In genomic region chr12:40032433-40033259, GRCh38 we compare ENCODE assay signal across 19 cellular contexts.
DNase-seq lines count a peak whose midpoint lies in the region; ATAC-seq, FAIRE-seq and TF ChIP-seq lines count a peak whose summit lies in the region.
"Had no signal": no experiment of that assay in that cellular context is flagged by ENCODE, and none has a peak within 500 bp of the region (broad histone marks: within the 10 kb centered on the region; RNA-seq: fewer than 3 reads in every experiment).

No MANE protein-coding gene starts in this region.

- no peaks in the 10 kb centered on the region for H3K36me3 ChIP-seq in GM12878 (ENCODE audit: control insufficient read depth in 2 of 2, insufficient read depth in 2 of 2, low read length in 1 of 2)
- H3K36me3 ChIP-seq in CD8-positive, alpha-beta memory T cell (ENCODE audit: insufficient read depth, low read length), result no peaks in the 10 kb centered on the region
- H3K36me3 ChIP-seq: esophagus muscularis mucosa had no signal

- RAD21 ChIA-PET in GM12878 (lab: Charles Lee; ENCODE audit: unreplicated experiment), result interaction anchor here (0.8 to 3.3 kb wide), 5 partner anchors 18 to 74 kb away, joined by 3 to 18 read pairs (median 5); partner anchors contain the start of gene SLC2A13

- H3K9me3 Mint-ChIP-seq in type B pancreatic cell, result no peaks in the 10 kb centered on the region
- no peaks in the 10 kb centered on the region for H3K9me3 Mint-ChIP-seq in CD8-positive, alpha-beta memory T cell
- H3K9me3 Mint-ChIP-seq: activated naive CD8-positive, alpha-beta T cell treated with anti-CD3 and anti-CD28 coated beads, Interleukin-2, amount 50 U/mL, for 24 hours; T-helper 1 cell treated with Interleukin-12 subunit alpha and Interleukin-12 subunit beta and Interleukin-4 antibody, amounts not matched to agents 30 μg/mL and 1 μg/mL, for 36 hours had no signal

- no peak for TF ChIP-seq RAD21 in GM12878 (IDR thresholded peaks at IDR 0.05; ENCODE audit: insufficient read depth, low read depth, low read length)

- TF ChIP-seq POLR2A in GM12878 (IDR thresholded peaks at IDR 0.05; ENCODE audit: low read depth, low read length), result no peak

- no peak for TF ChIP-seq CTCF in GM12878 (IDR thresholded peaks at IDR 0.05 in 2 of 3, conservative IDR thresholded peaks at IDR 0.05 in 1 of 3; ENCODE audit: control insufficient read depth in 2 of 3, extremely low read depth in 1 of 3, insufficient read depth in 1 of 3, low read depth in 3 of 3, low read length in 3 of 3)
- TF ChIP-seq CTCF in type B pancreatic cell (conservative IDR thresholded peaks at IDR 0.05), result no peak

- intact Hi-C loops in Right ventricle myocardium inferior (cut with DNase I), result loop anchor here (5.0 kb wide), 1 partner anchor 75 kb away; the partner anchor contains the start of gene SLC2A13
- intact Hi-C loops in left cardiac atrium (cut with DNase I), result no loop called here
- intact Hi-C loops in GM12878 (cut with micrococcal nuclease; ENCODE audit: unreplicated experiment), result no loop called here

- H3K4me2 ChIP-seq in GM12878 (ENCODE audit: control insufficient read depth, insufficient read depth), result no peak overlapping the region

- H3K36me3 Mint-ChIP-seq in type B pancreatic cell, result peaks cover under 1% of the 10 kb centered on the region
- H3K36me3 Mint-ChIP-seq in CD8-positive, alpha-beta memory T cell, result peaks cover 0 to 7% (median 0%) of the 10 kb centered on the region in 3 donors

- no peaks in the 10 kb centered on the region for H4K20me1 ChIP-seq in GM12878 (ENCODE audit: control insufficient read depth, insufficient read depth)

- POLR2A ChIA-PET in GM12878 (lab: Charles Lee), result interaction anchor here (0.6 to 1.4 kb wide), 3 partner anchors 8 to 139 kb away, joined by 3 to 7 read pairs (median 4); no protein-coding TSS in a partner anchor
- POLR2A ChIA-PET in CD8-positive, alpha-beta memory T cell (lab: Charles Lee), result no interaction called here

- H3K9me3 ChIP-seq in GM12878 (replicated peaks; ENCODE audit: control insufficient read depth, insufficient read depth, low read length), result no peaks in the 10 kb centered on the region
- H3K9me3 ChIP-seq in CD8-positive, alpha-beta memory T cell (ENCODE audit: low read length), result no peaks in the 10 kb centered on the region
- H3K9me3 ChIP-seq: esophagus muscularis mucosa, heart right ventricle had no signal

- H2AFZ ChIP-seq in GM12878 (ENCODE audit: control insufficient read depth, low read depth, low read length), result no peak overlapping the region

- H3K27ac ChIP-seq in GM12878 (ENCODE audit: control insufficient read depth, insufficient read depth), result no peak overlapping the region
- H3K27ac ChIP-seq in CD8-positive, alpha-beta memory T cell (ENCODE audit: low read depth, low read length), result no peak overlapping the region
- H3K27ac ChIP-seq: coronary artery, esophagus muscularis mucosa, heart right ventricle had no signal

- in situ Hi-C loops in GM12878 (cut with MboI), result no loop called here

- no peaks in the 10 kb centered on the region for H3K27me3 ChIP-seq in GM12878 (replicated peaks in 1 of 2; ENCODE audit: control insufficient read depth in 2 of 2, insufficient read depth in 2 of 2, low read length in 1 of 2)
- no peaks in the 10 kb centered on the region for H3K27me3 ChIP-seq in CD8-positive, alpha-beta memory T cell (ENCODE audit: insufficient read depth, low read length, poor library complexity, severe bottlenecking)
- H3K27me3 ChIP-seq: esophagus muscularis mucosa, heart right ventricle had no signal

- no peak overlapping the region for H3K9ac ChIP-seq in GM12878 (ENCODE audit: control insufficient read depth, insufficient read depth, low read length)

- H3K27me3 Mint-ChIP-seq in type B pancreatic cell, result no peaks in the 10 kb centered on the region
- H3K27me3 Mint-ChIP-seq in CD8-positive, alpha-beta memory T cell, result no peaks in the 10 kb centered on the region
- H3K27me3 Mint-ChIP-seq: activated naive CD8-positive, alpha-beta T cell treated with anti-CD3 and anti-CD28 coated beads, Interleukin-2, amount 50 U/mL, for 24 hours had no signal

- ATAC-seq in Right ventricle myocardium inferior, result peak; percentile 62
- no peak for ATAC-seq in left cardiac atrium
- ATAC-seq in GM12878, result 0 out of 3 replicates have a peak, but pooled peaks have one; percentile 18
- ATAC-seq in GM18861 (IDR thresholded peaks at IDR 0.05; ENCODE audit: unreplicated experiment), result no peak
- ATAC-seq: activated naive CD8-positive, alpha-beta T cell treated with anti-CD3 and anti-CD28 coated beads, Interleukin-2, amount 50 U/mL, for 24 hours had no signal

- peaks cover 21% of the 10 kb centered on the region for H3K4me1 Mint-ChIP-seq in type B pancreatic cell (ENCODE audit: unreplicated experiment)
- no peaks in the 10 kb centered on the region for H3K4me1 Mint-ChIP-seq in CD8-positive, alpha-beta memory T cell
- H3K4me1 Mint-ChIP-seq: activated naive CD8-positive, alpha-beta T cell treated with anti-CD3 and anti-CD28 coated beads, Interleukin-2, amount 50 U/mL, for 24 hours had no signal

- no peak overlapping the region for H3K4me3 ChIP-seq in GM12878
- H3K4me3 ChIP-seq in CD8-positive, alpha-beta memory T cell (ENCODE audit: low read length), result no peak overlapping the region
- H3K4me3 ChIP-seq: coronary artery, esophagus muscularis mucosa, heart right ventricle had no signal

- peak overlapping the region; percentile 42 for H3K4me3 Mint-ChIP-seq in type B pancreatic cell
- H3K4me3 Mint-ChIP-seq in CD8-positive, alpha-beta memory T cell, result no peak overlapping the region
- H3K4me3 Mint-ChIP-seq: activated naive CD8-positive, alpha-beta T cell treated with anti-CD3 and anti-CD28 coated beads, Interleukin-2, amount 50 U/mL, for 24 hours; T-helper 1 cell treated with Interleukin-12 subunit alpha and Interleukin-12 subunit beta and Interleukin-4 antibody, amounts not matched to agents 30 μg/mL and 1 μg/mL, for 36 hours had no signal

- H3K27ac Mint-ChIP-seq in type B pancreatic cell, result peak overlapping the region; percentile 63
- no peak overlapping the region for H3K27ac Mint-ChIP-seq in CD8-positive, alpha-beta memory T cell
- H3K27ac Mint-ChIP-seq: activated naive CD8-positive, alpha-beta T cell treated with anti-CD3 and anti-CD28 coated beads, Interleukin-2, amount 50 U/mL, for 24 hours; T-helper 1 cell treated with Interleukin-12 subunit alpha and Interleukin-12 subunit beta and Interleukin-4 antibody, amounts not matched to agents 30 μg/mL and 1 μg/mL, for 36 hours had no signal

- CTCF ChIA-PET in GM12878 (lab: Yijun Ruan, JAX), result interaction anchor here (0.6 to 3.9 kb wide), 4 partner anchors 20 to 116 kb away, joined by 3 to 36 read pairs (median 19); partner anchors contain the start of gene SLC2A13
- CTCF ChIA-PET in CD8-positive, alpha-beta memory T cell (lab: Charles Lee), result interaction anchor here (0.8 to 2.0 kb wide), 2 partner anchors 21 to 42 kb away, joined by 3 to 5 read pairs; no protein-coding TSS in a partner anchor

- H3K4me1 ChIP-seq in GM12878 (ENCODE audit: control insufficient read depth, insufficient read depth, low read length), result no peaks in the 10 kb centered on the region
- H3K4me1 ChIP-seq in CD8-positive, alpha-beta memory T cell (ENCODE audit: insufficient read depth, low read length), result no peaks in the 10 kb centered on the region

- no peak for DNase-seq in Right ventricle myocardium inferior (ENCODE audit: missing footprints)
- no peak for DNase-seq in left cardiac atrium
- no peak for DNase-seq in GM12878 (ENCODE audit: low read depth, low spot score)
- no peak for DNase-seq in type B pancreatic cell (ENCODE audit: extremely low spot score, unreplicated experiment)
- no peak for DNase-seq in LoVo (ENCODE audit: low spot score)
- DNase-seq in CD8-positive, alpha-beta memory T cell, result no peak
- DNase-seq: activated CD4-positive, alpha-beta T cell treated with anti-CD3 and anti-CD28 coated beads for 4 hours; activated naive CD8-positive, alpha-beta T cell treated with anti-CD3 and anti-CD28 coated beads, Interleukin-2, amount 50 U/mL, for 24 hours; activated T-cell treated with anti-CD3 and anti-CD28 coated beads, Interleukin-2, amount 50 U/mL, for 1 hour; heart right ventricle; NCI-H2029; NCI-H748 treated with DMSO at 0.1 percent for 48 hours; stimulated activated naive CD4-positive, alpha-beta T cell had no signal

- peak; percentile 69 for FAIRE-seq in GM12878 (lab: Jason Lieb, UNC)
- FAIRE-seq in islet of Langerhans (lab: Jason Lieb, UNC), result peak; percentile 72
- FAIRE-seq: H54 had no signal

- TF ChIP-seq EP300 in GM12878 (IDR thresholded peaks at IDR 0.05; ENCODE audit: borderline replicate concordance in 1 of 2, control insufficient read depth in 1 of 2, low read depth in 2 of 2, low read length in 2 of 2), result no peak

- BruUV-seq in GM12878 (replicated peaks; lab: Mats Ljungman, UMichigan), result no TSS peak

- 66% methylated on average over 5 of the region's 5 CpGs for WGBS in GM12878 (ENCODE audit: insufficient coverage, insufficient replicate concordance, low lambda C conversion rate, missing lambda C conversion rate)

- SMC1A ChIA-PET in GM12878 (lab: Charles Lee; ENCODE audit: uncharacterized antibody, unreplicated experiment), result interaction anchor here (0.8 to 3.6 kb wide), 14 partner anchors 8 to 281 kb away, joined by 3 to 19 read pairs (median 4); partner anchors contain the start of gene SLC2A13

- H3K79me2 ChIP-seq in GM12878 (ENCODE audit: control insufficient read depth, insufficient read depth, low read length), result no peaks in the 10 kb centered on the region

TF ChIP-seq in GM12878, 131 proteins besides CTCF, POLR2A, EP300 and RAD21:
- TF ChIP-seq RCOR1 (conservative IDR thresholded peaks at IDR 0.05; ENCODE audit: low read depth, low read length) (no peak), RFX5 (IDR thresholded peaks at IDR 0.05; ENCODE audit: low read depth, low read length) (no peak), POLR2AphosphoS5 (IDR thresholded peaks at IDR 0.05; ENCODE audit: low read length) (no peak), NFIC (IDR thresholded peaks at IDR 0.05; ENCODE audit: low read depth, low read length) (no peak), ZNF217 (IDR thresholded peaks at IDR 0.05) (no peak), ATF2 (IDR thresholded peaks at IDR 0.05; ENCODE audit: low read length) (no peak)

Comparison
In these comparisons a context has a peak if more than half of its experiments do, and no peak if none do; other contexts are left out.
1. ATAC-seq: peak in Right ventricle myocardium inferior (single experiment) and GM12878 (single experiment); none in left cardiac atrium (0 of 2) and GM18861 (single experiment).